ENCODE assay signal across 1 cellular context in genomic region chr3:50539887-50540286, GRCh38.
TF ChIP-seq lines count a peak whose summit lies in the region.

No MANE protein-coding gene starts in this region.

TF ChIP-seq in K562, 482 proteins besides CTCF, POLR2A, EP300 and RAD21 (continues in another document):
- no peak for TF ChIP-seq ZBTB1 (CRISPR knock-in tag; IDR thresholded peaks at IDR 0.05; ENCODE audit: borderline replicate concordance, low read depth)
- TF ChIP-seq MXI1 (IDR thresholded peaks at IDR 0.05; ENCODE audit: low read depth, low read length): peak; percentile 33; the same call in 1 of the 2 replicates
- no peak for TF ChIP-seq ZKSCAN3 (CRISPR knock-in tag; IDR thresholded peaks at IDR 0.05)
- no peak for TF ChIP-seq NCOA2 (IDR thresholded peaks at IDR 0.05; ENCODE audit: partially characterized antibody in 2 of 2)
- no peak for TF ChIP-seq TRIM28 (IDR thresholded peaks at IDR 0.05)
- TF ChIP-seq NRF1 (conservative IDR thresholded peaks at IDR 0.05 in 1 of 2, IDR thresholded peaks at IDR 0.05 in 1 of 2): 0 out of 4 replicates have a peak, but pooled peaks of 1 of the 2 experiments have one; percentile 39
- TF ChIP-seq ZNF592 (IDR thresholded peaks at IDR 0.05): peak; percentile 84
- TF ChIP-seq RBM25 (IDR thresholded peaks at IDR 0.05; ENCODE audit: low read depth, low read length, severe bottlenecking): no peak
- TF ChIP-seq MECOM (CRISPR knock-in tag; IDR thresholded peaks at IDR 0.05): peak; percentile 62; the same call in 1 of the 2 replicates
- TF ChIP-seq ZNF239 (CRISPR knock-in tag; IDR thresholded peaks at IDR 0.05): no peak
- TF ChIP-seq CREB5 (CRISPR knock-in tag; IDR thresholded peaks at IDR 0.05): no peak
- no peak for TF ChIP-seq FOXO4 (CRISPR knock-in tag; IDR thresholded peaks at IDR 0.05)
- TF ChIP-seq SNAPC5 (CRISPR knock-in tag; IDR thresholded peaks at IDR 0.05): no peak
- no peak for TF ChIP-seq MAFF (IDR thresholded peaks at IDR 0.05; ENCODE audit: low read length)
- TF ChIP-seq ZNF311 (CRISPR knock-in tag; IDR thresholded peaks at IDR 0.05): no peak
- TF ChIP-seq ATF6 (CRISPR knock-in tag; IDR thresholded peaks at IDR 0.05): no peak
- TF ChIP-seq ZNF253 (CRISPR knock-in tag; conservative IDR thresholded peaks at IDR 0.05): no peak
- TF ChIP-seq BRF1 (IDR thresholded peaks at IDR 0.05; ENCODE audit: borderline replicate concordance, extremely low read depth, insufficient read length): no peak
- TF ChIP-seq MTF1 (CRISPR knock-in tag; IDR thresholded peaks at IDR 0.05; ENCODE audit: borderline replicate concordance): no peak
- peak; percentile 82 to 92 for TF ChIP-seq E2F6 (IDR thresholded peaks at IDR 0.05; ENCODE audit: borderline replicate concordance in 1 of 2, extremely low read depth in 1 of 2, insufficient read depth in 1 of 2, insufficient read length in 1 of 2, low read depth in 1 of 2, low read length in 1 of 2, poor library complexity in 1 of 2, severe bottlenecking in 1 of 2)
- TF ChIP-seq NCOR1 (IDR thresholded peaks at IDR 0.05): no peak
- TF ChIP-seq POLR2AphosphoS2 (IDR thresholded peaks at IDR 0.05; ENCODE audit: low read length): no peak
- TF ChIP-seq BDP1 (IDR thresholded peaks at IDR 0.05; ENCODE audit: insufficient read depth, insufficient read length): no peak
- no peak for TF ChIP-seq NCOA4 (IDR thresholded peaks at IDR 0.05; ENCODE audit: partially characterized antibody)
- TF ChIP-seq MEF2A (IDR thresholded peaks at IDR 0.05; ENCODE audit: control insufficient read depth, low read depth, low read length): no peak
- no peak for TF ChIP-seq SREBF2 (CRISPR knock-in tag; IDR thresholded peaks at IDR 0.05)
- TF ChIP-seq IRF1 (CRISPR knock-in tag; IDR thresholded peaks at IDR 0.05; ENCODE audit: borderline replicate concordance): no peak
- TF ChIP-seq HDAC3 (IDR thresholded peaks at IDR 0.05; ENCODE audit: borderline replicate concordance, partially characterized antibody): no peak
- TF ChIP-seq E2F5 (CRISPR knock-in tag; IDR thresholded peaks at IDR 0.05): no peak
- no peak for TF ChIP-seq HNRNPH1 (optimal IDR thresholded peaks at IDR 0.05; ENCODE audit: low read depth, low read length)
- no peak for TF ChIP-seq PHF20 (IDR thresholded peaks at IDR 0.05; ENCODE audit: partially characterized antibody)
- TF ChIP-seq CBX2 (IDR thresholded peaks at IDR 0.05; ENCODE audit: insufficient read depth, low read length, poor library complexity, severe bottlenecking): no peak
- no peak for TF ChIP-seq ARNT (IDR thresholded peaks at IDR 0.05)
- no peak for TF ChIP-seq NFE2 (IDR thresholded peaks at IDR 0.05; ENCODE audit: low read depth)
- no peak for TF ChIP-seq ZNF668 (CRISPR knock-in tag; IDR thresholded peaks at IDR 0.05)
- TF ChIP-seq AFF1 (IDR thresholded peaks at IDR 0.05; ENCODE audit: low read depth in 1 of 2, partially characterized antibody in 2 of 2): no peak
- TF ChIP-seq MAX (CRISPR knock-in tag; IDR thresholded peaks at IDR 0.05): peak; percentile 95
- no peak for TF ChIP-seq BCOR (IDR thresholded peaks at IDR 0.05)
- peak; percentile 70 for TF ChIP-seq USF1 (CRISPR knock-in tag; IDR thresholded peaks at IDR 0.05)
- TF ChIP-seq KLF16 (IDR thresholded peaks at IDR 0.05): no peak
- no peak for TF ChIP-seq DNMT1 (IDR thresholded peaks at IDR 0.05)
- TF ChIP-seq TBL1XR1 (IDR thresholded peaks at IDR 0.05; ENCODE audit: low read length in 2 of 2): no peak
- TF ChIP-seq FOXP4 (CRISPR knock-in tag; IDR thresholded peaks at IDR 0.05; ENCODE audit: borderline replicate concordance): peak; percentile 30; the same call in 1 of the 2 replicates
- no peak for TF ChIP-seq PHF21A (IDR thresholded peaks at IDR 0.05; ENCODE audit: borderline replicate concordance, low read depth)
- no peak for TF ChIP-seq SMAD3 (CRISPR knock-in tag; conservative IDR thresholded peaks at IDR 0.05)
- TF ChIP-seq DPF2 (IDR thresholded peaks at IDR 0.05): no peak
- no peak for TF ChIP-seq ZNF143 (CRISPR knock-in tag; IDR thresholded peaks at IDR 0.05)
